In genomic region chr3:168582503-168582902, GRCh38 we compare ENCODE assay signal across 13 cellular contexts.
DNase-seq lines count a peak whose midpoint lies in the region; ATAC-seq, FAIRE-seq and TF ChIP-seq lines count a peak whose summit lies in the region.
"Had no signal": no experiment of that assay in that cellular context is flagged by ENCODE, and none has a peak within 500 bp of the region (broad histone marks: within the 10 kb centered on the region; RNA-seq: fewer than 3 reads in every experiment).

No MANE protein-coding gene starts in this region.

- no peaks in the 10 kb centered on the region for H3K36me3 ChIP-seq in HUES48 (ENCODE audit: control insufficient read depth, insufficient read depth, low read length)
- no peaks in the 10 kb centered on the region for H3K36me3 ChIP-seq in H1 (ENCODE audit: control insufficient read depth in 2 of 4, insufficient read depth in 4 of 4, low read length in 3 of 4)
- H3K36me3 ChIP-seq in hepatocyte (replicated peaks; ENCODE audit: insufficient read depth, low read depth) = no peaks in the 10 kb centered on the region
- H3K36me3 ChIP-seq in upper lobe of right lung = no peaks in the 10 kb centered on the region
- H3K36me3 ChIP-seq: BE2C, HAP-1 had no signal

- FAIRE-seq in H1 (lab: Jason Lieb, UNC) = peak; percentile 68
- FAIRE-seq: A549 had no signal

- H3K9me3 Mint-ChIP-seq in mesothelial cell of epicardium = peaks cover 9% of the 10 kb centered on the region

- H2BK120ac ChIP-seq in H1 (replicated peaks; ENCODE audit: low read depth, low read length) = no peak overlapping the region

- H2AK5ac ChIP-seq in H1 (ENCODE audit: low read depth, low read length) = no peak overlapping the region

- peaks cover 25% of the 10 kb centered on the region for H3K4me1 Mint-ChIP-seq in mesothelial cell of epicardium
- H3K4me1 Mint-ChIP-seq: CD8-positive, alpha-beta memory T cell had no signal

- no peak overlapping the region for H2AFZ ChIP-seq in H1 (ENCODE audit: low read length)
- no peak overlapping the region for H2AFZ ChIP-seq in hepatocyte

- H3K9me2 ChIP-seq in hepatocyte (replicated peaks; ENCODE audit: insufficient read depth) = no peaks in the 10 kb centered on the region

- no peaks in the 10 kb centered on the region for H3K79me2 ChIP-seq in H1 (ENCODE audit: control insufficient read depth in 1 of 2, insufficient read depth in 2 of 2, low read length in 2 of 2)
- H3K79me2 ChIP-seq in hepatocyte = no peaks in the 10 kb centered on the region

- H3K9ac ChIP-seq in HUES48 (ENCODE audit: low read depth, low read length) (no peak overlapping the region), H1 (replicated peaks in 1 of 4; ENCODE audit: extremely low read depth in 1 of 4, low read depth in 3 of 4, low read length in 3 of 4) (no peak overlapping the region)

- H3K4me2 ChIP-seq in H1 (ENCODE audit: insufficient read depth in 1 of 2, low read depth in 2 of 2, low read length in 2 of 2) (peak overlapping the region in 1 of 2 experiments; percentile 8; a peak in 2 of 4 replicates), hepatocyte (no peak overlapping the region)
- H3K4me2 ChIP-seq: A549 had no signal

- ATAC-seq in upper lobe of right lung = no peak
- ATAC-seq: A549 had no signal

- H3K18ac ChIP-seq in H1 (ENCODE audit: extremely low read depth, low read length) = no peak overlapping the region

- CTCF ChIA-PET in H1 (lab: Charles Lee; ENCODE audit: partially characterized antibody) = interaction anchor here (1.0 to 1.8 kb wide), 2 partner anchors 260 to 264 kb away, joined by 3 to 4 read pairs; no protein-coding TSS in a partner anchor

- H2BK12ac ChIP-seq in H1 (ENCODE audit: low read depth, low read length) = 0 out of 2 replicates have a peak overlapping the region, but pooled peaks have one; percentile 22

- intact Hi-C loops in upper lobe of right lung (cut with DNase I) = no loop called here

- no peaks in the 10 kb centered on the region for H3K23me2 ChIP-seq in H1 (ENCODE audit: low read depth, low read length)

- H3K79me1 ChIP-seq in H1 (ENCODE audit: low read depth, low read length) = no peaks in the 10 kb centered on the region

- no peak overlapping the region for H2BK20ac ChIP-seq in H1 (ENCODE audit: low read length)

- H3K4ac ChIP-seq in H1 (replicated peaks; ENCODE audit: insufficient read length, low read depth, low read length) = no peak overlapping the region

- H3K9me3 ChIP-seq in HUES48 (ENCODE audit: control insufficient read depth, insufficient read depth, low read length) (no peaks in the 10 kb centered on the region), H1 (ENCODE audit: insufficient read depth in 2 of 2, low read depth in 1 of 2, low read length in 1 of 2) (no peaks in the 10 kb centered on the region), hepatocyte (ENCODE audit: low read depth) (no peaks in the 10 kb centered on the region), upper lobe of right lung (no peaks in the 10 kb centered on the region)
- H3K9me3 ChIP-seq: A549, BE2C, Caco-2, HAP-1 had no signal

- no peak for TF ChIP-seq CTCF in H1 (IDR thresholded peaks at IDR 0.05; ENCODE audit: control extremely low read depth in 1 of 3, insufficient read depth in 1 of 3, low read depth in 1 of 3, low read length in 3 of 3)
- no peak for TF ChIP-seq CTCF in mesothelial cell of epicardium (IDR thresholded peaks at IDR 0.05; ENCODE audit: unreplicated experiment)
- TF ChIP-seq CTCF in hepatocyte (IDR thresholded peaks at IDR 0.05; ENCODE audit: poor library complexity) = no peak
- no peak for TF ChIP-seq CTCF in upper lobe of right lung (IDR thresholded peaks at IDR 0.05)

- H3K27me3 ChIP-seq in HUES48 (ENCODE audit: control insufficient read depth, insufficient read depth, low read length) (no peaks in the 10 kb centered on the region), H1 (replicated peaks in 1 of 4; ENCODE audit: control insufficient read depth in 3 of 4, extremely low read depth in 1 of 4, insufficient read depth in 3 of 4, low read length in 3 of 4) (no peaks in the 10 kb centered on the region), hepatocyte (no peaks in the 10 kb centered on the region), upper lobe of right lung (no peaks in the 10 kb centered on the region)
- H3K27me3 ChIP-seq: BE2C had no signal

- H3K27ac ChIP-seq in HUES48 (ENCODE audit: low read depth, low read length) = peak overlapping the region; percentile 39
- H3K27ac ChIP-seq in H1 (ENCODE audit: low read depth, low read length) = no peak overlapping the region
- H3K27ac ChIP-seq in hepatocyte = no peak overlapping the region
- no peak overlapping the region for H3K27ac ChIP-seq in upper lobe of right lung
- H3K27ac ChIP-seq: A549 had no signal

- H3K27me3 Mint-ChIP-seq in mesothelial cell of epicardium (ENCODE audit: low read depth) = no peaks in the 10 kb centered on the region
- H3K27me3 Mint-ChIP-seq: CD8-positive, alpha-beta memory T cell had no signal

- H4K20me1 ChIP-seq in H1 (replicated peaks in 1 of 2; ENCODE audit: control insufficient read depth in 1 of 2, insufficient read depth in 2 of 2, low read length in 2 of 2) (no peaks in the 10 kb centered on the region), hepatocyte (ENCODE audit: insufficient read depth, poor library complexity, severe bottlenecking) (no peaks in the 10 kb centered on the region)

- no peak overlapping the region for H2BK5ac ChIP-seq in H1 (ENCODE audit: low read depth, low read length)

- no peak overlapping the region for H4K91ac ChIP-seq in H1 (replicated peaks; ENCODE audit: insufficient read length, low read length)

- H3K4me3 Mint-ChIP-seq in mesothelial cell of epicardium = no peak overlapping the region

- peaks cover 25% of the 10 kb centered on the region for H3K4me1 ChIP-seq in HUES48 (ENCODE audit: control insufficient read depth, insufficient read depth, low read length)
- peaks cover 2 to 11% (median 5%) of the 10 kb centered on the region in 4 experiments; a peak in 4 of 7 replicates for H3K4me1 ChIP-seq in H1 (replicated peaks in 1 of 4; ENCODE audit: control insufficient read depth in 3 of 4, insufficient read depth in 4 of 4, low read length in 3 of 4)
- H3K4me1 ChIP-seq in hepatocyte (ENCODE audit: insufficient read depth) = no peaks in the 10 kb centered on the region
- no peaks in the 10 kb centered on the region for H3K4me1 ChIP-seq in upper lobe of right lung
- H3K4me1 ChIP-seq: A549, BE2C, Caco-2 had no signal

- 0 out of 2 replicates have a peak overlapping the region, but pooled peaks have one; percentile 32 for H2BK15ac ChIP-seq in H1 (ENCODE audit: low read length)

- H4K5ac ChIP-seq in H1 (ENCODE audit: insufficient read length, low read depth, low read length) = no peak overlapping the region

- TF ChIP-seq EP300 in H1 (IDR thresholded peaks at IDR 0.05; ENCODE audit: borderline replicate concordance in 1 of 2, low read depth in 2 of 2, low read length in 2 of 2) = no peak

- H3K36me3 Mint-ChIP-seq in mesothelial cell of epicardium = peaks cover 9% of the 10 kb centered on the region
- H3K36me3 Mint-ChIP-seq: CD8-positive, alpha-beta memory T cell had no signal

- TF ChIP-seq RAD21 in H1 (IDR thresholded peaks at IDR 0.05 in 1 of 2, conservative IDR thresholded peaks at IDR 0.05 in 1 of 2; ENCODE audit: low read depth in 2 of 2, low read length in 2 of 2) = no peak

- no peak overlapping the region; the same call in 1 of the 2 replicates for H4K8ac ChIP-seq in H1 (ENCODE audit: extremely low read depth, insufficient read depth, low read length)

- no peak overlapping the region for H3K4me3 ChIP-seq in HUES48 (ENCODE audit: low read depth, low read length)
- no peak overlapping the region for H3K4me3 ChIP-seq in H1 (ENCODE audit: extremely low read depth in 1 of 4, insufficient read depth in 2 of 4, low read depth in 3 of 4, low read length in 4 of 4)
- H3K4me3 ChIP-seq in hepatocyte = no peak overlapping the region
- no peak overlapping the region for H3K4me3 ChIP-seq in upper lobe of right lung
- H3K4me3 ChIP-seq: A549, HAP-1 had no signal

- no peak overlapping the region for H3K14ac ChIP-seq in H1 (ENCODE audit: insufficient read length)

- DNase-seq in H1 (ENCODE audit: low read depth in 1 of 2, low spot score in 2 of 2) (no peak), mesothelial cell of epicardium (ENCODE audit: low spot score in 2 of 2, unreplicated experiment in 2 of 2) (no peak), hepatocyte (ENCODE audit: low spot score) (no peak), upper lobe of right lung (no peak)
- DNase-seq in activated CD4-positive, alpha-beta T cell treated with anti-CD3 and anti-CD28 coated beads for 4 hours = no peak
- DNase-seq: BE2C; Caco-2; CD8-positive, alpha-beta memory T cell; DND-41; GDM1 had no signal

- POLR2A ChIA-PET in H1 (lab: Charles Lee; ENCODE audit: partially characterized antibody) = no interaction called here

- H3K23ac ChIP-seq in H1 (ENCODE audit: insufficient read length) = no peak overlapping the region

- no peak overlapping the region for H3K56ac ChIP-seq in H1 (replicated peaks; ENCODE audit: insufficient read length, low read depth, low read length)

- no peak for TF ChIP-seq POLR2A in H1 (IDR thresholded peaks at IDR 0.05; ENCODE audit: control extremely low read depth in 1 of 2, low read depth in 2 of 2, low read length in 2 of 2)

- H3K27ac Mint-ChIP-seq in mesothelial cell of epicardium = peak overlapping the region; percentile 2
- H3K27ac Mint-ChIP-seq: CD8-positive, alpha-beta memory T cell had no signal
